ENCODE assay signal across 17 cellular contexts in genomic region chr16:70741779-70742125, GRCh38. TPM values are rescaled to one million over a fixed set of nuclear protein-coding genes. Genes with fewer than 3 reads are reported as not detected.
A peak's percentile ranks its signal among the peaks of the same experiment; 100 is the strongest.
DNase-seq lines count a peak whose midpoint lies in the region; ATAC-seq and TF ChIP-seq lines count a peak whose summit lies in the region.
"Had no signal": no experiment of that assay in that cellular context is flagged by ENCODE, and none has a peak within 500 bp of the region (broad histone marks: within the 10 kb centered on the region; RNA-seq: fewer than 3 reads in every experiment).

No MANE protein-coding gene starts in this region.

- TF ChIP-seq EP300 in upper lobe of left lung (IDR thresholded peaks at IDR 0.05): no peak

- H3K27ac Mint-ChIP-seq in activated naive CD8-positive, alpha-beta T cell: peak overlapping the region; percentile 100
- H3K27ac Mint-ChIP-seq in activated naive CD8-positive, alpha-beta T cell treated with anti-CD3 and anti-CD28 coated beads, Interleukin-2, amount 50 U/mL, for 24 hours: no peak overlapping the region
- peak overlapping the region; percentile 77 for H3K27ac Mint-ChIP-seq in activated naive CD8-positive, alpha-beta T cell treated with anti-CD3 and anti-CD28 coated beads, Interleukin-2, amount 10 ng/mL, durations not matched to agents 7 days and 5 days
- H3K27ac Mint-ChIP-seq in naive thymus-derived CD8-positive, alpha-beta T cell: peak overlapping the region; percentile 96 to 100 (median 100)
- no peak overlapping the region for H3K27ac Mint-ChIP-seq in neural progenitor cell

- H3K36me3 ChIP-seq in upper lobe of left lung: peaks cover 0 to 27% (median 16%) of the 10 kb centered on the region in 4 donors
- H3K36me3 ChIP-seq in psoas muscle (ENCODE audit: insufficient read depth in 1 of 2, low read depth in 1 of 2): peaks cover 0 to 15% of the 10 kb centered on the region in 2 donors
- no peaks in the 10 kb centered on the region for H3K36me3 ChIP-seq in neural progenitor cell
- H3K36me3 ChIP-seq: cardiac muscle cell had no signal

- H3K4me2 ChIP-seq in neural progenitor cell: no peak overlapping the region
- H3K4me2 ChIP-seq: SK-N-SH had no signal

- no peaks in the 10 kb centered on the region for H3F3A ChIP-seq in neural progenitor cell (ENCODE audit: low read depth)

- intact Hi-C loops in psoas muscle (cut with DNase I): no loop called here

- POLR2A ChIA-PET in activated naive CD8-positive, alpha-beta T cell treated with anti-CD3 and anti-CD28 coated beads, Interleukin-2, amount 10 ng/mL, durations not matched to agents 7 days and 5 days (lab: Charles Lee): no interaction called here
- POLR2A ChIA-PET in naive thymus-derived CD8-positive, alpha-beta T cell (lab: Charles Lee): interaction anchor here (1.1 to 1.2 kb wide), 3 partner anchors 9 to 46 kb away, joined by 3 to 6 read pairs (median 4); no protein-coding TSS in a partner anchor

- H3K4me3 ChIP-seq in upper lobe of left lung (no peak overlapping the region), psoas muscle (no peak overlapping the region), neural progenitor cell (no peak overlapping the region)
- H3K4me3 ChIP-seq: cardiac muscle cell had no signal

- peaks cover 63 to 82% (median 66%) of the 10 kb centered on the region in 4 donors for H3K4me1 ChIP-seq in upper lobe of left lung
- H3K4me1 ChIP-seq in psoas muscle: peaks cover 46% of the 10 kb centered on the region
- peaks cover 6% of the 10 kb centered on the region for H3K4me1 ChIP-seq in neural progenitor cell

- WGBS in upper lobe of left lung, 2 donors: 73 to 78% methylated on average over 9 of the region's 9 CpGs
- WGBS in psoas muscle, 3 donors: 89 to 95% (median 89%) methylated on average over 9 of the region's 9 CpGs

- no peaks in the 10 kb centered on the region for H3K9me3 ChIP-seq in upper lobe of left lung
- no peaks in the 10 kb centered on the region for H3K9me3 ChIP-seq in psoas muscle
- H3K9me3 ChIP-seq in neural progenitor cell (ENCODE audit: low read depth): no peaks in the 10 kb centered on the region
- H3K9me3 ChIP-seq: SK-N-SH had no signal

- no peaks in the 10 kb centered on the region for H3K27me3 ChIP-seq in upper lobe of left lung
- H3K27me3 ChIP-seq in psoas muscle (ENCODE audit: insufficient read depth in 3 of 3, low read length in 2 of 3): no peaks in the 10 kb centered on the region
- H3K27me3 ChIP-seq in neural progenitor cell: no peaks in the 10 kb centered on the region
- H3K27me3 ChIP-seq: cardiac muscle cell had no signal

- H2AFZ ChIP-seq in neural progenitor cell (replicated peaks): no peak overlapping the region

- H4K20me1 ChIP-seq in neural progenitor cell (ENCODE audit: low read depth): no peaks in the 10 kb centered on the region

- DNase-seq in activated naive CD8-positive, alpha-beta T cell treated with anti-CD3 and anti-CD28 coated beads, Interleukin-2, amount 50 U/mL, for 24 hours: no peak
- DNase-seq in activated naive CD8-positive, alpha-beta T cell treated with anti-CD3 and anti-CD28 coated beads, Interleukin-2, amount 10 ng/mL, durations not matched to agents 7 days and 5 days: no peak
- peak in 1 of 10 donors; percentile 11 for DNase-seq in naive thymus-derived CD8-positive, alpha-beta T cell
- DNase-seq in upper lobe of left lung (no peak), psoas muscle (no peak), RKO (ENCODE audit: low spot score) (no peak), neural progenitor cell (ENCODE audit: low spot score) (no peak)
- DNase-seq: activated CD4-positive, alpha-beta T cell treated with anti-CD3 and anti-CD28 coated beads for 1 hour; activated T-cell treated with anti-CD3 and anti-CD28 coated beads for 4 hours; DND-41; NCI-H1417 treated with DMSO at 0.1 percent for 48 hours; NCI-H2171 treated with DMSO at 0.1 percent for 48 hours; SK-N-SH had no signal

- H3K27me3 Mint-ChIP-seq in activated naive CD8-positive, alpha-beta T cell: no peaks in the 10 kb centered on the region
- no peaks in the 10 kb centered on the region for H3K27me3 Mint-ChIP-seq in activated naive CD8-positive, alpha-beta T cell treated with anti-CD3 and anti-CD28 coated beads, Interleukin-2, amount 50 U/mL, for 24 hours
- no peaks in the 10 kb centered on the region for H3K27me3 Mint-ChIP-seq in activated naive CD8-positive, alpha-beta T cell treated with anti-CD3 and anti-CD28 coated beads, Interleukin-2, amount 10 ng/mL, durations not matched to agents 7 days and 5 days
- H3K27me3 Mint-ChIP-seq in naive thymus-derived CD8-positive, alpha-beta T cell: no peaks in the 10 kb centered on the region
- H3K27me3 Mint-ChIP-seq in neural progenitor cell (ENCODE audit: insufficient read depth, low read depth): peaks cover 10% of the 10 kb centered on the region

- no peak for TF ChIP-seq POLR2A in upper lobe of left lung (IDR thresholded peaks at IDR 0.05)

- H3K4me1 Mint-ChIP-seq in activated naive CD8-positive, alpha-beta T cell (ENCODE audit: low read depth): peaks cover 65% of the 10 kb centered on the region
- peaks cover 59% of the 10 kb centered on the region for H3K4me1 Mint-ChIP-seq in activated naive CD8-positive, alpha-beta T cell treated with anti-CD3 and anti-CD28 coated beads, Interleukin-2, amount 50 U/mL, for 24 hours
- peaks cover 48% of the 10 kb centered on the region for H3K4me1 Mint-ChIP-seq in activated naive CD8-positive, alpha-beta T cell treated with anti-CD3 and anti-CD28 coated beads, Interleukin-2, amount 10 ng/mL, durations not matched to agents 7 days and 5 days
- peaks cover 39 to 67% (median 57%) of the 10 kb centered on the region in 4 donors for H3K4me1 Mint-ChIP-seq in naive thymus-derived CD8-positive, alpha-beta T cell
- peaks cover 28% of the 10 kb centered on the region for H3K4me1 Mint-ChIP-seq in neural progenitor cell

- peaks cover 15% of the 10 kb centered on the region for H3K36me3 Mint-ChIP-seq in activated naive CD8-positive, alpha-beta T cell
- H3K36me3 Mint-ChIP-seq in activated naive CD8-positive, alpha-beta T cell treated with anti-CD3 and anti-CD28 coated beads, Interleukin-2, amount 50 U/mL, for 24 hours (ENCODE audit: low read depth): peaks cover 20% of the 10 kb centered on the region
- H3K36me3 Mint-ChIP-seq in activated naive CD8-positive, alpha-beta T cell treated with anti-CD3 and anti-CD28 coated beads, Interleukin-2, amount 10 ng/mL, durations not matched to agents 7 days and 5 days: peaks cover 17% of the 10 kb centered on the region
- peaks cover 6 to 30% (median 22%) of the 10 kb centered on the region in 3 donors for H3K36me3 Mint-ChIP-seq in naive thymus-derived CD8-positive, alpha-beta T cell
- H3K36me3 Mint-ChIP-seq in neural progenitor cell: peaks cover 14% of the 10 kb centered on the region

- no peaks in the 10 kb centered on the region for H3K9me3 Mint-ChIP-seq in activated naive CD8-positive, alpha-beta T cell (ENCODE audit: low read depth)
- H3K9me3 Mint-ChIP-seq in activated naive CD8-positive, alpha-beta T cell treated with anti-CD3 and anti-CD28 coated beads, Interleukin-2, amount 50 U/mL, for 24 hours: no peaks in the 10 kb centered on the region
- H3K9me3 Mint-ChIP-seq in activated naive CD8-positive, alpha-beta T cell treated with anti-CD3 and anti-CD28 coated beads, Interleukin-2, amount 10 ng/mL, durations not matched to agents 7 days and 5 days: no peaks in the 10 kb centered on the region
- H3K9me3 Mint-ChIP-seq in naive thymus-derived CD8-positive, alpha-beta T cell: no peaks in the 10 kb centered on the region
- peaks cover 3% of the 10 kb centered on the region for H3K9me3 Mint-ChIP-seq in neural progenitor cell
- H3K9me3 Mint-ChIP-seq: stimulated activated effector memory CD8-positive, alpha-beta T cell treated with anti-CD3 and anti-CD28 coated beads, Interleukin-12 subunit alpha, Interleukin-12 subunit beta, amount 100 ng/mL, for 72 hours had no signal

- no peak overlapping the region for H3K9ac ChIP-seq in neural progenitor cell

- no peaks in the 10 kb centered on the region for H3K79me2 ChIP-seq in neural progenitor cell (ENCODE audit: low read depth)

- H3K27ac ChIP-seq in upper lobe of left lung (peak overlapping the region; percentile 63 to 85 (median 76)), psoas muscle (no peak overlapping the region), neural progenitor cell (no peak overlapping the region)
- H3K27ac ChIP-seq: cardiac muscle cell had no signal

- TF ChIP-seq CTCF in upper lobe of left lung (IDR thresholded peaks at IDR 0.05) (no peak), psoas muscle (IDR thresholded peaks at IDR 0.05) (no peak), neural progenitor cell (IDR thresholded peaks at IDR 0.05) (no peak)

- no peak for ATAC-seq in activated naive CD8-positive, alpha-beta T cell treated with anti-CD3 and anti-CD28 coated beads, Interleukin-2, amount 50 U/mL, for 24 hours
- ATAC-seq in activated naive CD8-positive, alpha-beta T cell treated with anti-CD3 and anti-CD28 coated beads, Interleukin-2, amount 10 ng/mL, durations not matched to agents 7 days and 5 days (ENCODE audit: low read depth): no peak
- ATAC-seq in naive thymus-derived CD8-positive, alpha-beta T cell: no peak
- ATAC-seq in upper lobe of left lung (ENCODE audit: low FRiP score in 2 of 2) (no peak), psoas muscle (no peak)
- ATAC-seq: Panc1; stimulated activated effector memory CD8-positive, alpha-beta T cell treated with anti-CD3 and anti-CD28 coated beads, Interleukin-12 subunit alpha, Interleukin-12 subunit beta, amount 100 ng/mL, for 72 hours had no signal

- H3K4me3 Mint-ChIP-seq in activated naive CD8-positive, alpha-beta T cell: no peak overlapping the region
- H3K4me3 Mint-ChIP-seq in activated naive CD8-positive, alpha-beta T cell treated with anti-CD3 and anti-CD28 coated beads, Interleukin-2, amount 50 U/mL, for 24 hours: no peak overlapping the region
- H3K4me3 Mint-ChIP-seq in activated naive CD8-positive, alpha-beta T cell treated with anti-CD3 and anti-CD28 coated beads, Interleukin-2, amount 10 ng/mL, durations not matched to agents 7 days and 5 days: no peak overlapping the region
- peak overlapping the region in 6 of 10 donors; percentile 14 to 67 (median 32) for H3K4me3 Mint-ChIP-seq in naive thymus-derived CD8-positive, alpha-beta T cell
- no peak overlapping the region for H3K4me3 Mint-ChIP-seq in neural progenitor cell
- H3K4me3 Mint-ChIP-seq: stimulated activated effector memory CD8-positive, alpha-beta T cell treated with anti-CD3 and anti-CD28 coated beads, Interleukin-12 subunit alpha, Interleukin-12 subunit beta, amount 100 ng/mL, for 72 hours had no signal

RNA-seq across cellular contexts. Expression of gene MTSS2, which starts 55.9 kb away (rescaled TPM):
- 1 to 10 TPM; 4.6 to 4.8 TPM for total RNA-seq in activated naive CD8-positive, alpha-beta T cell treated with anti-CD3 and anti-CD28 coated beads, Interleukin-2, amount 10 ng/mL, durations not matched to agents 7 days and 5 days
- total RNA-seq in naive thymus-derived CD8-positive, alpha-beta T cell: 10 to 100 TPM; 23.3 to 26.8 TPM
- polyA plus RNA-seq in naive thymus-derived CD8-positive, alpha-beta T cell: under 1 TPM in 1 of 3 donors, not detected in 2; 0.28 TPM
- total RNA-seq in upper lobe of left lung (100 to 1,000 TPM in 1 of 6 donors, 10 to 100 TPM in 5; 40.7 to 202 (median 72.4) TPM), psoas muscle (100 to 1,000 TPM; 104 to 166 (median 110) TPM), neural progenitor cell (ENCODE audit: low replicate concordance) (6.2 and 22.1 TPM in 2 replicates)
- 100 to 1,000 TPM in 1 of 3 donors, 10 to 100 TPM in 2; 50.0 to 120 (median 94.3) TPM for polyA plus RNA-seq in psoas muscle

RNA-seq across cellular contexts. Expression of gene VAC14, which starts 59.2 kb away (rescaled TPM):
- 10 to 100 TPM; 34.4 to 36.9 TPM for total RNA-seq in activated naive CD8-positive, alpha-beta T cell treated with anti-CD3 and anti-CD28 coated beads, Interleukin-2, amount 10 ng/mL, durations not matched to agents 7 days and 5 days
- total RNA-seq in naive thymus-derived CD8-positive, alpha-beta T cell: 10 to 100 TPM; 41.4 to 44.9 TPM
- 10 to 100 TPM; 27.2 to 50.7 (median 31.5) TPM for polyA plus RNA-seq in naive thymus-derived CD8-positive, alpha-beta T cell
- 100 to 1,000 TPM in 2 of 6 donors, 10 to 100 TPM in 4; 39.6 to 145 (median 57.4) TPM for total RNA-seq in upper lobe of left lung
- 10 to 100 TPM; 20.0 to 24.3 (median 23.7) TPM for total RNA-seq in psoas muscle
- 10 to 100 TPM; 19.9 to 23.0 (median 20.5) TPM for polyA plus RNA-seq in psoas muscle
- total RNA-seq in neural progenitor cell (ENCODE audit: low replicate concordance): 16.1 and 50.3 TPM in 2 replicates

Comparison
In these comparisons a context has a peak if more than half of its experiments do, and no peak if none do; other contexts are left out.
1. H3K27ac Mint-ChIP-seq: peak in activated naive CD8-positive, alpha-beta T cell (single experiment), activated naive CD8-positive, alpha-beta T cell treated with anti-CD3 and anti-CD28 coated beads, Interleukin-2, amount 10 ng/mL, durations not matched to agents 7 days and 5 days (single experiment) and naive thymus-derived CD8-positive, alpha-beta T cell (10 of 10); none in activated naive CD8-positive, alpha-beta T cell treated with anti-CD3 and anti-CD28 coated beads, Interleukin-2, amount 50 U/mL, for 24 hours (single experiment) and neural progenitor cell (single experiment).
2. H3K4me3 Mint-ChIP-seq: peak in naive thymus-derived CD8-positive, alpha-beta T cell (6 of 10); none in activated naive CD8-positive, alpha-beta T cell (single experiment), activated naive CD8-positive, alpha-beta T cell treated with anti-CD3 and anti-CD28 coated beads, Interleukin-2, amount 50 U/mL, for 24 hours (single experiment), activated naive CD8-positive, alpha-beta T cell treated with anti-CD3 and anti-CD28 coated beads, Interleukin-2, amount 10 ng/mL, durations not matched to agents 7 days and 5 days (single experiment) and neural progenitor cell (single experiment).
3. H3K27ac ChIP-seq: peak in upper lobe of left lung (4 of 4); none in psoas muscle (single experiment) and neural progenitor cell (single experiment).